ENCODE assay signal across 1 cellular context in the genomic region with DNA sequence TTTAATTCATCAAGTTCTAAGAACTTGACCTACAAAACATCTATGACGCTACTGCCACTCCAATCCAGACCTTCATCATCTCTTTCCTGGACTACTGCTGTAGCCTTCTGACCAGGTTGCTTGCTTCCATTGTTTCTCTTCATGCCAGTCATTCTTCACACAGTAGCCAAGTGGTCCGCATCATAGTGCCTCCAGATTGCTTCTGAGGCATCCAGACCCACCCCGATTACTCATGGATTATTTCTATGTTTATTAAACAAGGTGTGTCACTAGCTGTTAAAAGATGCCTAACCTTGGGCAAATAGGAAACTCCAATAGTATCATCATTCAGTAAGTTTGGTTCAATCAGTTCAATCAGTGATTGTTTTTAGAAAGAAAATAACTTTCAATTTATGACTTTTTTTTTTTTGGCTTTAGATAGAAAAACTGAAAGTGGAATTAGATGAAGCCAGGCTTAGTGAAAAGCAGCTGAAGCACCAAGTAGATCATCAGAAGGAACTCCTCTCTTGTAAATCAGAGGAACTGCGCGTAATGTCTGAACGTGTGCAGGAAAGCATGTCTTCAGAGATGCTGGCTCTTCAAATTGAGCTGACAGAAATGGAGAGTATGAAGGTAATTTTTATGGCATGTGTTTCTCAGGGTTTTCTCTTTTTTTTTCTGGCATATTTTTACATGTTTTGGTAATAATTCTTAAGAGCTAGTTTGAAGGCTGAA.
TF ChIP-seq lines count a peak whose summit lies in the region.

No MANE protein-coding gene starts in this region.

TF ChIP-seq in A549, 52 proteins besides CTCF, POLR2A, EP300 and RAD21 (continued from another document):
- no peak for TF ChIP-seq ZFP36 (IDR thresholded peaks at IDR 0.05; ENCODE audit: borderline replicate concordance, partially characterized antibody)
- no peak for TF ChIP-seq BHLHE40 (IDR thresholded peaks at IDR 0.05; ENCODE audit: low read depth, low read length)
- TF ChIP-seq HES2 (IDR thresholded peaks at IDR 0.05), result no peak
- no peak for TF ChIP-seq CBX8 (IDR thresholded peaks at IDR 0.05)
- TF ChIP-seq FOSB (CRISPR knock-in tag; IDR thresholded peaks at IDR 0.05), result no peak
- no peak for TF ChIP-seq NPAS2 (CRISPR knock-in tag; IDR thresholded peaks at IDR 0.05; ENCODE audit: borderline replicate concordance)
- TF ChIP-seq FOXS1 (CRISPR knock-in tag; IDR thresholded peaks at IDR 0.05), result peak; percentile 31; the same call in 1 of the 2 replicates
- TF ChIP-seq HOXB5 (CRISPR knock-in tag; IDR thresholded peaks at IDR 0.05), result no peak
- TF ChIP-seq PBX3 (IDR thresholded peaks at IDR 0.05), result no peak
- no peak for TF ChIP-seq SMC3 (IDR thresholded peaks at IDR 0.05)
- TF ChIP-seq ZC3H11A (IDR thresholded peaks at IDR 0.05), result no peak
- TF ChIP-seq FOSL2 (IDR thresholded peaks at IDR 0.05), result peak; percentile 35; the same call in 1 of the 2 replicates
- TF ChIP-seq FOSL2 (CRISPR knock-in tag; IDR thresholded peaks at IDR 0.05), result peak; percentile 91
- TF ChIP-seq ESRRA (IDR thresholded peaks at IDR 0.05; ENCODE audit: borderline replicate concordance, low read length), result no peak
- TF ChIP-seq SREBF2 (IDR thresholded peaks at IDR 0.05), result no peak
- TF ChIP-seq RNF2 (IDR thresholded peaks at IDR 0.05; ENCODE audit: borderline replicate concordance, low read depth), result no peak
- TF ChIP-seq HOXB13 (CRISPR knock-in tag; IDR thresholded peaks at IDR 0.05; ENCODE audit: low read depth), result no peak
- peak; percentile 66 for TF ChIP-seq MAX (IDR thresholded peaks at IDR 0.05)
- no peak for TF ChIP-seq JUN (IDR thresholded peaks at IDR 0.05)
- TF ChIP-seq MYC (IDR thresholded peaks at IDR 0.05; ENCODE audit: borderline replicate concordance, low read length), result no peak
- no peak for TF ChIP-seq E2F6 (IDR thresholded peaks at IDR 0.05; ENCODE audit: borderline replicate concordance, low read depth)
- no peak for TF ChIP-seq MAZ (IDR thresholded peaks at IDR 0.05; ENCODE audit: borderline replicate concordance, low read depth, low read length)
- no peak for TF ChIP-seq CBX2 (IDR thresholded peaks at IDR 0.05; ENCODE audit: borderline replicate concordance, low read depth)
- no peak for TF ChIP-seq POLR2AphosphoS2 (conservative IDR thresholded peaks at IDR 0.05; ENCODE audit: low read length)
- TF ChIP-seq, protein P1, sequence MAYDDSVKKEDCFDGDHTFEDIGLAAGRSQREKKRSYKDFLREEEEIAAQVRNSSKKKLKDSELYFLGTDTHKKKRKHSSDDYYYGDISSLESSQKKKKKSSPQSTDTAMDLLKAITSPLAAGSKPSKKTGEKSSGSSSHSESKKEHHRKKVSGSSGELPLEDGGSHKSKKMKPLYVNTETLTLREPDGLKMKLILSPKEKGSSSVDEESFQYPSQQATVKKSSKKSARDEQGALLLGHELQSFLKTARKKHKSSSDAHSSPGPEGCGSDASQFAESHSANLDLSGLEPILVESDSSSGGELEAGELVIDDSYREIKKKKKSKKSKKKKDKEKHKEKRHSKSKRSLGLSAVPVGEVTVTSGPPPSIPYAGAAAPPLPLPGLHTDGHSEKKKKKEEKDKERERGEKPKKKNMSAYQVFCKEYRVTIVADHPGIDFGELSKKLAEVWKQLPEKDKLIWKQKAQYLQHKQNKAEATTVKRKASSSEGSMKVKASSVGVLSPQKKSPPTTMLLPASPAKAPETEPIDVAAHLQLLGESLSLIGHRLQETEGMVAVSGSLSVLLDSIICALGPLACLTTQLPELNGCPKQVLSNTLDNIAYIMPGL (CRISPR knock-in tag; IDR thresholded peaks at IDR 0.05; ENCODE audit: borderline replicate concordance), result no peak
- TF ChIP-seq EHMT2 (IDR thresholded peaks at IDR 0.05; ENCODE audit: low read depth), result no peak
- no peak for TF ChIP-seq KDM1A (IDR thresholded peaks at IDR 0.05; ENCODE audit: low read depth)
- no peak for TF ChIP-seq PHF8 (IDR thresholded peaks at IDR 0.05; ENCODE audit: borderline replicate concordance, low read depth)
- TF ChIP-seq, protein P2, sequence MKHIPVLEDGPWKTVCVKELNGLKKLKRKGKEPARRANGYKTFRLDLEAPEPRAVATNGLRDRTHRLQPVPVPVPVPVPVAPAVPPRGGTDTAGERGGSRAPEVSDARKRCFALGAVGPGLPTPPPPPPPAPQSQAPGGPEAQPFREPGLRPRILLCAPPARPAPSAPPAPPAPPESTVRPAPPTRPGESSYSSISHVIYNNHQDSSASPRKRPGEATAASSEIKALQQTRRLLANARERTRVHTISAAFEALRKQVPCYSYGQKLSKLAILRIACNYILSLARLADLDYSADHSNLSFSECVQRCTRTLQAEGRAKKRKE (CRISPR knock-in tag; IDR thresholded peaks at IDR 0.05; ENCODE audit: low read depth), result no peak
- TF ChIP-seq ZNF302 (CRISPR knock-in tag; IDR thresholded peaks at IDR 0.05), result no peak
- TF ChIP-seq ELK1 (IDR thresholded peaks at IDR 0.05; ENCODE audit: low read depth, low read length), result no peak
- no peak for TF ChIP-seq TFCP2L1 (CRISPR knock-in tag; IDR thresholded peaks at IDR 0.05)
- no peak for TF ChIP-seq TP53 (CRISPR knock-in tag; IDR thresholded peaks at IDR 0.05)
- no peak for TF ChIP-seq NR3C1 (IDR thresholded peaks at IDR 0.05)
- TF ChIP-seq NFE2L2 (conservative IDR thresholded peaks at IDR 0.05; ENCODE audit: low read length), result no peak
- no peak for TF ChIP-seq HOXA7 (CRISPR knock-in tag; IDR thresholded peaks at IDR 0.05)
- TF ChIP-seq BCL3 (IDR thresholded peaks at IDR 0.05), result no peak
- TF ChIP-seq EHF (CRISPR knock-in tag; IDR thresholded peaks at IDR 0.05), result no peak
- TF ChIP-seq MAFK (IDR thresholded peaks at IDR 0.05; ENCODE audit: partially characterized antibody), result peak; percentile 13
- TF ChIP-seq CEBPB (IDR thresholded peaks at IDR 0.05), result peak in 1 of 2 experiments; percentile 60; a peak in 1 of 4 replicates
- TF ChIP-seq GATA3 (IDR thresholded peaks at IDR 0.05; ENCODE audit: borderline replicate concordance), result peak; percentile 81; the same call in 1 of the 2 replicates
TF ChIP-seq in A549: peak in this region for 7.
